1 cellular context compared by ENCODE assay signal in the genomic region with DNA sequence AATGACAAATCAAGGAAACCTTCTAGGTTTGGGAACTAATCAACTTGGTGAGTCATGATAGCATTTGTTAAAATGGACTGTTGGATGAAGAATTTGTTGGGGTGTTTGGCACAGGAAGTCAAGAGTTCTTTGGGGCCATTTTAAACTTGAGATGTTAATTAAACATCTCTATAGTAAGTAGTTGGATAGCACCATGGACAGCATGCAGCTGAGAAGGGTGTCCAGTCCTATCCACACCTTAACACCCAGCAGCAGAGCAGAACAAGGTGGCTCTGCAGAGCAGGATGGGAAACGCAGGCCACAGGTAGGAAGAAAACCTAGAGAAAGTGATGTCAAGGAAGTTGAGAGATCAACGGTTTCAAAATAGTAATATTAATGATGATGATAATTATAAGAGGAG.
TF ChIP-seq lines count a peak whose summit lies in the region.

No MANE protein-coding gene starts in this region.

TF ChIP-seq in GM23338, 12 proteins besides CTCF, POLR2A, EP300 and RAD21 (continued from another document):
- TF ChIP-seq REST (IDR thresholded peaks at IDR 0.05; ENCODE audit: unreplicated experiment), result peak; percentile 52
